ENCODE assay signal across 1 cellular context in the genomic region with DNA sequence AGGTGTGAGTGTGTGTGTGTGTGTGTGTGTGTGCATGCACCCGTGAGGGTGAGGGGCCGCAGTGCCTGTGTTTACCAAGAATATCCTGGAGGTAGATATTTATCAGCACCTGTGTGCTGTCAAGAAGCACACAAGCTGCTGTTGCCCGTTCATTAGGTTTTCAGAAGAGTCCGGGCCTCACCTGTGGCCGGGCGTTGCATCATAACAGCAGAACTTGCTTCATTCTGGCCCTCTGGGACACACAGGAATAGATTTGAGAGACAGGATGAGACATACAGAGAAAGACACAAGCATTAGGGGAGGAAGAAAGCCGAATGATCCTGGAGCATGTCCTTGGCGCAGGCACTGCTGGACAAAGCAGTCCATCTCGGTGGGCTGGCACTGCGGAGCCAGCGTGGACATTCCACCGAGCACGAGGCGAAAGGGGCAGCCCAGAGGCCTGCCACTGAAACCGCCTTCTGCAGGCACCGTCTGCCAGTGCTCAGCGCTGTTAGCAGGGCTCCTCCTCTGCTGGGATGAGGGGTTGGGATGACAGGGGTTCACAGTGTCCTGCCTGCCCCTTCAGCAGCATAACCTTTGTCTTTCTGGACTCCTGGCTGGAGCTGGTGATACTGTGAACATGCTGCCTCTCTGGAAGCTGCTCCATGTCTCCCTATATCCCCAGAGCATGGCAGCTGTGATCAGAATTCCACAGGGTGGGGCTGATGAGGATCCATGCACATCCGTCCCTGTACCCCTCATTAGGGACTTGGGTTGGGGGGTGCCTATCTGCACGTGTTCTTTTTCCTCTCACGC.
TF ChIP-seq lines count a peak whose summit lies in the region.

No MANE protein-coding gene starts in this region.

TF ChIP-seq in HEK293, 187 proteins besides CTCF, POLR2A, EP300 and RAD21 (continued from another document):
- TF ChIP-seq, protein P1, sequence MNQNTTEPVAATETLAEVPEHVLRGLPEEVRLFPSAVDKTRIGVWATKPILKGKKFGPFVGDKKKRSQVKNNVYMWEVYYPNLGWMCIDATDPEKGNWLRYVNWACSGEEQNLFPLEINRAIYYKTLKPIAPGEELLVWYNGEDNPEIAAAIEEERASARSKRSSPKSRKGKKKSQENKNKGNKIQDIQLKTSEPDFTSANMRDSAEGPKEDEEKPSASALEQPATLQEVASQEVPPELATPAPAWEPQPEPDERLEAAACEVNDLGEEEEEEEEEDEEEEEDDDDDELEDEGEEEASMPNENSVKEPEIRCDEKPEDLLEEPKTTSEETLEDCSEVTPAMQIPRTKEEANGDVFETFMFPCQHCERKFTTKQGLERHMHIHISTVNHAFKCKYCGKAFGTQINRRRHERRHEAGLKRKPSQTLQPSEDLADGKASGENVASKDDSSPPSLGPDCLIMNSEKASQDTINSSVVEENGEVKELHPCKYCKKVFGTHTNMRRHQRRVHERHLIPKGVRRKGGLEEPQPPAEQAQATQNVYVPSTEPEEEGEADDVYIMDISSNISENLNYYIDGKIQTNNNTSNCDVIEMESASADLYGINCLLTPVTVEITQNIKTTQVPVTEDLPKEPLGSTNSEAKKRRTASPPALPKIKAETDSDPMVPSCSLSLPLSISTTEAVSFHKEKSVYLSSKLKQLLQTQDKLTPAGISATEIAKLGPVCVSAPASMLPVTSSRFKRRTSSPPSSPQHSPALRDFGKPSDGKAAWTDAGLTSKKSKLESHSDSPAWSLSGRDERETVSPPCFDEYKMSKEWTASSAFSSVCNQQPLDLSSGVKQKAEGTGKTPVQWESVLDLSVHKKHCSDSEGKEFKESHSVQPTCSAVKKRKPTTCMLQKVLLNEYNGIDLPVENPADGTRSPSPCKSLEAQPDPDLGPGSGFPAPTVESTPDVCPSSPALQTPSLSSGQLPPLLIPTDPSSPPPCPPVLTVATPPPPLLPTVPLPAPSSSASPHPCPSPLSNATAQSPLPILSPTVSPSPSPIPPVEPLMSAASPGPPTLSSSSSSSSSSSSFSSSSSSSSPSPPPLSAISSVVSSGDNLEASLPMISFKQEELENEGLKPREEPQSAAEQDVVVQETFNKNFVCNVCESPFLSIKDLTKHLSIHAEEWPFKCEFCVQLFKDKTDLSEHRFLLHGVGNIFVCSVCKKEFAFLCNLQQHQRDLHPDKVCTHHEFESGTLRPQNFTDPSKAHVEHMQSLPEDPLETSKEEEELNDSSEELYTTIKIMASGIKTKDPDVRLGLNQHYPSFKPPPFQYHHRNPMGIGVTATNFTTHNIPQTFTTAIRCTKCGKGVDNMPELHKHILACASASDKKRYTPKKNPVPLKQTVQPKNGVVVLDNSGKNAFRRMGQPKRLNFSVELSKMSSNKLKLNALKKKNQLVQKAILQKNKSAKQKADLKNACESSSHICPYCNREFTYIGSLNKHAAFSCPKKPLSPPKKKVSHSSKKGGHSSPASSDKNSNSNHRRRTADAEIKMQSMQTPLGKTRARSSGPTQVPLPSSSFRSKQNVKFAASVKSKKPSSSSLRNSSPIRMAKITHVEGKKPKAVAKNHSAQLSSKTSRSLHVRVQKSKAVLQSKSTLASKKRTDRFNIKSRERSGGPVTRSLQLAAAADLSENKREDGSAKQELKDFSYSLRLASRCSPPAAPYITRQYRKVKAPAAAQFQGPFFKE (tag by site-specific recombination; IDR thresholded peaks at IDR 0.05; ENCODE audit: borderline replicate concordance) = no peak; the same call in 1 of the 2 replicates
- TF ChIP-seq ZNF2 (tag by site-specific recombination; IDR thresholded peaks at IDR 0.05) = no peak
- TF ChIP-seq, protein P2, sequence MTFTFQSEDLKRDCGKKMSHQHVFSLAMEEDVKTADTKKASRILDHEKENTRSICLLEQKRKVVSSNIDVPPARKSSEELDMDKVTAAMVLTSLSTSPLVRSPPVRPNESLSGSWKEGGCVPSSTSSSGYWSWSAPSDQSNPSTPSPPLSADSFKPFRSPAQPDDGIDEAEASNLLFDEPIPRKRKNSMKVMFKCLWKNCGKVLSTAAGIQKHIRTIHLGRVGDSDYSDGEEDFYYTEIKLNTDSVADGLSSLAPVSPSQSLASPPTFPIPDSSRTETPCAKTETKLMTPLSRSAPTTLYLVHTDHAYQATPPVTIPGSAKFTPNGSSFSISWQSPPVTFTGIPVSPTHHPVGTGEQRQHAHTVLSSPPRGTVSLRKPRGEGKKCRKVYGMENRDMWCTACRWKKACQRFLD (tag by site-specific recombination; IDR thresholded peaks at IDR 0.05) = no peak
- no peak for TF ChIP-seq HOXA7 (CRISPR knock-in tag; IDR thresholded peaks at IDR 0.05; ENCODE audit: borderline replicate concordance)
- no peak for TF ChIP-seq KLF9 (tag by site-specific recombination; IDR thresholded peaks at IDR 0.05; ENCODE audit: low read depth)
- 0 out of 2 replicates have a peak, but pooled peaks have one; percentile 12 for TF ChIP-seq PATZ1 (tag by site-specific recombination; IDR thresholded peaks at IDR 0.05)
- TF ChIP-seq ZNF473 (tag by site-specific recombination; IDR thresholded peaks at IDR 0.05) = no peak
- TF ChIP-seq ZNF324 (tag by site-specific recombination; IDR thresholded peaks at IDR 0.05) = no peak
- no peak for TF ChIP-seq ZNF280D (tag by site-specific recombination; IDR thresholded peaks at IDR 0.05)
- no peak for TF ChIP-seq INSM2 (tag by site-specific recombination; IDR thresholded peaks at IDR 0.05)
- TF ChIP-seq SCRT1 (tag by site-specific recombination; IDR thresholded peaks at IDR 0.05; ENCODE audit: borderline replicate concordance) = peak; percentile 96
- no peak for TF ChIP-seq ZNF366 (tag by site-specific recombination; conservative IDR thresholded peaks at IDR 0.05)
- TF ChIP-seq ZFP69B (tag by site-specific recombination; IDR thresholded peaks at IDR 0.05) = 0 out of 2 replicates have a peak, but pooled peaks have one; percentile 22
- peak; percentile 99 for TF ChIP-seq SCRT2 (tag by site-specific recombination; IDR thresholded peaks at IDR 0.05)
- no peak for TF ChIP-seq SP2 (tag by site-specific recombination; IDR thresholded peaks at IDR 0.05)
- TF ChIP-seq ZNF398 (tag by site-specific recombination; IDR thresholded peaks at IDR 0.05) = peak; percentile 28; the same call in 1 of the 2 replicates
- TF ChIP-seq ZNF777 (tag by site-specific recombination; IDR thresholded peaks at IDR 0.05; ENCODE audit: borderline replicate concordance) = no peak
- TF ChIP-seq ZNF600 (tag by site-specific recombination; IDR thresholded peaks at IDR 0.05) = peak; percentile 54
- TF ChIP-seq TRIM28 (IDR thresholded peaks at IDR 0.05; ENCODE audit: borderline replicate concordance, low read length) = 0 out of 2 replicates have a peak, but pooled peaks have one; percentile 54
- peak; percentile 62 for TF ChIP-seq ZEB2 (tag by site-specific recombination; IDR thresholded peaks at IDR 0.05)
- 0 out of 2 replicates have a peak, but pooled peaks have one; percentile 34 for TF ChIP-seq ZBTB17 (tag by site-specific recombination; IDR thresholded peaks at IDR 0.05)
